Comparison of ENCODE assay signal across 8 cellular contexts in genomic region chr10:46779571-46779970, GRCh38.
A peak's percentile ranks its signal among the peaks of the same experiment; 100 is the strongest.
DNase-seq lines count a peak whose midpoint lies in the region; FAIRE-seq and TF ChIP-seq lines count a peak whose summit lies in the region.
"Not testable (repeated sequence)": the region's sequence is repeated elsewhere in the genome, so short reads cannot be mapped to it uniquely, and the experiment has no call there.

No MANE protein-coding gene starts in this region.

- peak overlapping the region; percentile 87 for H3K27ac Mint-ChIP-seq in MCF 10A (ENCODE audit: low read depth, unreplicated experiment)

- not testable (repeated sequence) for TF ChIP-seq POLR2A in suprapubic skin (IDR thresholded peaks at IDR 0.05)

- CTCF ChIA-PET in A673 (lab: Charles Lee); MCF 10A (lab: Yijun Ruan, JAX): not testable (repeated sequence)

- POLR2A ChIA-PET in A673 (lab: Charles Lee; ENCODE audit: low non-redundant PET); MCF 10A (lab: Yijun Ruan, JAX): not testable (repeated sequence)

- H3K27me3 ChIP-seq in A673 (replicated peaks; ENCODE audit: insufficient read depth, low read depth, low read length, poor library complexity); suprapubic skin: not testable (repeated sequence)

- DNase-seq in A673 (ENCODE audit: low spot score) (peak; percentile 16), HT-29 (ENCODE audit: low spot score) (peak; percentile 46), RCC 7860 (ENCODE audit: low spot score) (peak; percentile 60), MCF 10A (ENCODE audit: unreplicated experiment) (peak; percentile 1), fibroblast of pulmonary artery (ENCODE audit: low read depth) (peak; percentile 56), kidney tubule cell (ENCODE audit: low spot score) (peak; percentile 81), non-pigmented ciliary epithelial cell (ENCODE audit: low read depth) (peak; percentile 15), suprapubic skin (ENCODE audit: low spot score in 2 of 2) (peak; percentile 87 to 92)

- FAIRE-seq in RCC 7860 (lab: Jason Lieb, UNC) = not testable (repeated sequence)

- intact Hi-C loops in A673 (cut with micrococcal nuclease; ENCODE audit: unreplicated experiment); MCF 10A (cut with micrococcal nuclease): not testable (repeated sequence)

- not testable (repeated sequence) for TF ChIP-seq EP300 in suprapubic skin (IDR thresholded peaks at IDR 0.05)

- H3K4me3 ChIP-seq in A673 (ENCODE audit: low read depth, low read length, poor library complexity, severe bottlenecking); fibroblast of pulmonary artery (replicated peaks; ENCODE audit: low read depth, low read length); suprapubic skin: not testable (repeated sequence)

- H3K36me3 ChIP-seq in A673 (ENCODE audit: insufficient read depth, low read length, poor library complexity, severe bottlenecking); suprapubic skin: not testable (repeated sequence)

- H3K27ac ChIP-seq in A673 (ENCODE audit: low read depth, low read length, poor library complexity, severe bottlenecking); suprapubic skin: not testable (repeated sequence)

- BruUV-seq in A673 (replicated peaks; lab: Mats Ljungman, UMichigan); MCF 10A (replicated peaks; lab: Mats Ljungman, UMichigan): not testable (repeated sequence)

- not testable (repeated sequence) for H3K4me1 Mint-ChIP-seq in MCF 10A (ENCODE audit: insufficient read depth, unreplicated experiment)

- H3K9me3 ChIP-seq in A673 (ENCODE audit: low read depth, low read length, poor library complexity, severe bottlenecking); suprapubic skin: not testable (repeated sequence)

- not testable (repeated sequence) for H3K36me3 Mint-ChIP-seq in MCF 10A (ENCODE audit: insufficient read depth, unreplicated experiment)

- not testable (repeated sequence) for H3K9me3 Mint-ChIP-seq in MCF 10A (ENCODE audit: unreplicated experiment)

- not testable (repeated sequence) for H3K4me1 ChIP-seq in A673 (ENCODE audit: insufficient read depth, low read length, poor library complexity, severe bottlenecking); suprapubic skin

- no CpG with 5 or more reads among the region's 9 CpGs for WGBS in suprapubic skin

- not testable (repeated sequence) for TF ChIP-seq CTCF in A673 (conservative IDR thresholded peaks at IDR 0.05; ENCODE audit: low read depth, low read length); MCF 10A (IDR thresholded peaks at IDR 0.05; ENCODE audit: unreplicated experiment); fibroblast of pulmonary artery (IDR thresholded peaks at IDR 0.05; ENCODE audit: low read length, missing control alignments); suprapubic skin (IDR thresholded peaks at IDR 0.05)

- not testable (repeated sequence) for H3K27me3 Mint-ChIP-seq in MCF 10A (ENCODE audit: insufficient read depth, unreplicated experiment)

- not testable (repeated sequence) for H3K4me3 Mint-ChIP-seq in MCF 10A (ENCODE audit: unreplicated experiment)

Comparison
In these comparisons a context has a peak if more than half of its experiments do, and no peak if none do; other contexts are left out.
1. DNase-seq: peak in every context shown above with its lines; median percentile 90 in suprapubic skin; 81 in kidney tubule cell; 60 in RCC 7860; 56 in fibroblast of pulmonary artery; 46 in HT-29; 16 in A673; 15 in non-pigmented ciliary epithelial cell; 1 in MCF 10A.